In the genomic region with DNA sequence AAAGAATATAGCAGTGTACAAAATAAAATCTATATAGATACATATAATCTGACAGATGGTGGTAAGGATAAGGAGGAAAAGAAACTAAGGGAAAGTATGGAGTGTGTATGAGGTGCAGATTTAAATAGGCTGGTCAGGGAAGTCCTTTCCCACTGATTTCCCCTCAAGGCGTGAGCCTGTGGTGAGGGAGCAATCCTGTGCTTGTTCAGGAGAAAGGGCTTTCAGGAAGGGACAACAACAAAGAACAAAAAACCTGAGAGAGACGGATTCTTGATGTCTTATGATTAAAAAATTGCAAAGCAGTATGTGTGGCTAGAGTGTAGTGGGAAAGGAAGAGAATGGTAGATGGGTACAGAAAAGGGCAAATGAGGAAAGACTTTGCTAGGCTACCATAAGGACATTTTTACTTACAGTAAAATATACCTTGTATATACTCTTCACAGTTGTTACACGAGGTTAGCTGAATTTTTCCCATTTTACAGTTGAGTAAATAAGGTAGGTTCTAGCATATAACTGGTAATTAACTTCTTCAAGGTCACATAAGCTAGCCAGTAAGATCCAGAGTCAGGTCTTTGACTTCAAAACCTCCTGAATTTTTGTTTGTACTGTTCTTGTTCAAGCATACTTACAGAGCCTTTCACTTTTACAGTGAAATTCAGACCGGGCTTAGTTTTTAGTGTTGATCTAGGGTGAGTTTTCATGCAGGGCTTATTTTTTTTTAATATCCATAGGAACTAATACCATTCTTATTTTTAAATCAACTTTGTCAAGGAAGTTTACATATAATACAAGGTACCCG, we compare ENCODE assay signal across 14 cellular contexts. TPM values are rescaled to one million over a fixed set of nuclear protein-coding genes. Genes with fewer than 3 reads are reported as not detected.
DNase-seq lines count a peak whose midpoint lies in the region; ATAC-seq and TF ChIP-seq lines count a peak whose summit lies in the region.
"Had no signal": no experiment of that assay in that cellular context is flagged by ENCODE, and none has a peak within 500 bp of the region (broad histone marks: within the 10 kb centered on the region; RNA-seq: fewer than 3 reads in every experiment).

No MANE protein-coding gene starts in this region.

- H3K27ac ChIP-seq in left ventricle myocardium inferior (replicated peaks), result no peak overlapping the region
- no peak overlapping the region for H3K27ac ChIP-seq in Panc1 (ENCODE audit: low read length)
- H3K27ac ChIP-seq in foreskin keratinocyte, result no peak overlapping the region
- H3K27ac ChIP-seq: ovary, SJSA1 had no signal

- H3K27ac Mint-ChIP-seq in type B pancreatic cell, result peak overlapping the region; percentile 38

- H3K27me3 Mint-ChIP-seq in type B pancreatic cell, result no peaks in the 10 kb centered on the region

- TSS peak; percentile 5 for BruUV-seq in Panc1 (replicated peaks; lab: Mats Ljungman, UMichigan)

- POLR2A ChIA-PET in Panc1 (lab: Charles Lee), result no interaction called here

- no peaks in the 10 kb centered on the region for H3K36me3 ChIP-seq in left ventricle myocardium inferior
- no peaks in the 10 kb centered on the region for H3K36me3 ChIP-seq in Panc1 (ENCODE audit: control insufficient read depth, insufficient read depth, low read length)
- H3K36me3 ChIP-seq: ovary, SJSA1 had no signal

- CTCF ChIA-PET in Panc1 (lab: Charles Lee), result no interaction called here

- H3K9me3 ChIP-seq in left ventricle myocardium inferior (replicated peaks) (no peaks in the 10 kb centered on the region), Panc1 (ENCODE audit: control insufficient read depth, insufficient read depth, low read depth, low read length) (no peaks in the 10 kb centered on the region)
- H3K9me3 ChIP-seq: ovary, SJSA1 had no signal

- in situ Hi-C loops in Panc1 (cut with HindIII; ENCODE audit: low pct_unique_long_range_greater_than_20kb, low sequenced_read_pairs), result no loop called here

- H3K4me1 Mint-ChIP-seq in type B pancreatic cell (ENCODE audit: unreplicated experiment), result peaks cover 17% of the 10 kb centered on the region

- TF ChIP-seq CTCF in left ventricle myocardium inferior (IDR thresholded peaks at IDR 0.05; ENCODE audit: borderline replicate concordance) (no peak), Panc1 (IDR thresholded peaks at IDR 0.05) (no peak), foreskin keratinocyte (conservative IDR thresholded peaks at IDR 0.05) (no peak), type B pancreatic cell (conservative IDR thresholded peaks at IDR 0.05) (no peak)

- TF ChIP-seq POLR2A in erythroblast (IDR thresholded peaks at IDR 0.05; ENCODE audit: low read length), result no peak

- peaks cover 24% of the 10 kb centered on the region for H3K36me3 Mint-ChIP-seq in type B pancreatic cell

- peaks cover 4% of the 10 kb centered on the region for H3K9me3 Mint-ChIP-seq in type B pancreatic cell

- H3K4me3 ChIP-seq in left ventricle myocardium inferior, result no peak overlapping the region
- no peak overlapping the region for H3K4me3 ChIP-seq in Panc1 (ENCODE audit: low read depth in 2 of 2, low read length in 2 of 2)
- H3K4me3 ChIP-seq: ovary, SJSA1 had no signal

- H3K27me3 ChIP-seq in left ventricle myocardium inferior (ENCODE audit: low read depth) (no peaks in the 10 kb centered on the region), Panc1 (ENCODE audit: control insufficient read depth, insufficient read depth, low read length) (no peaks in the 10 kb centered on the region), foreskin keratinocyte (no peaks in the 10 kb centered on the region)
- H3K27me3 ChIP-seq: ovary, SJSA1 had no signal

- intact Hi-C loops in Right ventricle myocardium inferior (cut with DNase I) (no loop called here), left ventricle myocardium inferior (cut with micrococcal nuclease) (no loop called here), Panc1 (cut with micrococcal nuclease; ENCODE audit: unreplicated experiment) (no loop called here)

- peak; percentile 48 for DNase-seq in Right ventricle myocardium inferior (ENCODE audit: missing footprints)
- DNase-seq in left ventricle myocardium inferior, result no peak
- DNase-seq in Panc1 (ENCODE audit: low read depth, low spot score), result no peak
- DNase-seq in foreskin keratinocyte, result peak in 1 of 2 donors; percentile 38
- no peak for DNase-seq in type B pancreatic cell (ENCODE audit: extremely low spot score, unreplicated experiment)
- DNase-seq in UCSD-AML1 (lab: John Stamatoyannopoulos, UW; ENCODE audit: unreplicated experiment), result no peak
- DNase-seq in erythroblast (lab: John Stamatoyannopoulos, UW), result no peak
- DNase-seq in T-helper 2 cell, result no peak
- DNase-seq: activated CD8-positive, alpha-beta memory T cell treated with anti-CD3 and anti-CD28 coated beads, Interleukin-2, amount 50 U/mL, for 4 hours; DMS79; NCI-H187; NCI-H774; ovary had no signal

- no peak overlapping the region for H3K4me3 Mint-ChIP-seq in type B pancreatic cell

- ATAC-seq in Right ventricle myocardium inferior, result no peak
- ATAC-seq in Panc1, result 0 out of 2 replicates have a peak, but pooled peaks have one; percentile 60
- ATAC-seq in foreskin keratinocyte, result peak; percentile 68

- peaks cover 70% of the 10 kb centered on the region for H3K4me1 ChIP-seq in left ventricle myocardium inferior
- peaks cover 13% of the 10 kb centered on the region for H3K4me1 ChIP-seq in Panc1 (ENCODE audit: control insufficient read depth, insufficient read depth, low read length)
- H3K4me1 ChIP-seq in foreskin keratinocyte, result peaks cover 15% of the 10 kb centered on the region

RNA-seq across cellular contexts. Expression of gene CNOT2, which starts 15.6 kb away (rescaled TPM):
- total RNA-seq in Right ventricle myocardium inferior (36.5 TPM), left ventricle myocardium inferior (33.0 TPM), Panc1 (2021; ENCODE audit: unreplicated experiment) (49.3 TPM), foreskin keratinocyte (61.0 and 65.1 TPM in 2 replicates), type B pancreatic cell (ENCODE audit: low replicate concordance) (80.2 and 83.9 TPM in 2 replicates)
- 60.1 TPM for polyA plus RNA-seq in Panc1 (2012; ENCODE audit: insufficient read length)
- 19.5 and 20.4 TPM in 2 replicates for polyA plus RNA-seq in foreskin keratinocyte
